In genomic region chr1:55043726-55044125, GRCh38 we compare ENCODE assay signal across 26 cellular contexts. TPM values are rescaled to one million over a fixed set of nuclear protein-coding genes. Genes with fewer than 3 reads are reported as not detected.
A peak's percentile ranks its signal among the peaks of the same experiment; 100 is the strongest.
DNase-seq lines count a peak whose midpoint lies in the region; ATAC-seq, FAIRE-seq and TF ChIP-seq lines count a peak whose summit lies in the region.
"Had no signal": no experiment of that assay in that cellular context is flagged by ENCODE, and none has a peak within 500 bp of the region (broad histone marks: within the 10 kb centered on the region; RNA-seq: fewer than 3 reads in every experiment).

No MANE protein-coding gene starts in this region.

- no peak for TF ChIP-seq EP300 in HepG2 (IDR thresholded peaks at IDR 0.05; ENCODE audit: low read depth in 2 of 2, low read length in 2 of 2)
- no peak for TF ChIP-seq EP300 in HepG2 (CRISPR knock-in tag; IDR thresholded peaks at IDR 0.05; ENCODE audit: borderline replicate concordance)

- 0 out of 2 replicates have a peak, but pooled peaks cover 8% of the 10 kb centered on the region for H3F3A ChIP-seq in GM23338 (replicated peaks; ENCODE audit: low read depth)

- intact Hi-C loops in HepG2 (cut with micrococcal nuclease; ENCODE audit: unreplicated experiment), result no loop called here

- H3K27me3 ChIP-seq in GM23338 (ENCODE audit: insufficient read depth), result peaks cover 18% of the 10 kb centered on the region
- H3K27me3 ChIP-seq in RWPE2 (ENCODE audit: insufficient read depth, poor library complexity, severe bottlenecking), result no peaks in the 10 kb centered on the region
- H3K27me3 ChIP-seq in HepG2 (ENCODE audit: control insufficient read depth in 1 of 2, insufficient read depth in 2 of 2, low read length in 2 of 2), result no peaks in the 10 kb centered on the region
- H3K27me3 ChIP-seq in osteoblast (ENCODE audit: insufficient read depth, low read length), result peaks cover 52% of the 10 kb centered on the region

- H3K4me3 Mint-ChIP-seq in GM23338, result no peak overlapping the region
- H3K4me3 Mint-ChIP-seq: CD4-positive, alpha-beta memory T cell; H9 had no signal

- H3K9me3 ChIP-seq in RWPE2 (ENCODE audit: severe bottlenecking), result no peaks in the 10 kb centered on the region
- no peaks in the 10 kb centered on the region for H3K9me3 ChIP-seq in HepG2 (ENCODE audit: low read length)
- no peaks in the 10 kb centered on the region for H3K9me3 ChIP-seq in osteoblast (ENCODE audit: low read depth, low read length)
- H3K9me3 ChIP-seq: A549 had no signal

- ATAC-seq in GM23338 (no peak), RWPE2 (ENCODE audit: low read depth) (no peak), HepG2 (no peak)
- ATAC-seq: A549, HCT116 had no signal

- no peak for TF ChIP-seq POLR2A in HepG2 (IDR thresholded peaks at IDR 0.05; ENCODE audit: insufficient read depth in 1 of 2, low read depth in 2 of 2, low read length in 2 of 2)

- no peaks in the 10 kb centered on the region for H3K9me3 Mint-ChIP-seq in GM23338
- H3K9me3 Mint-ChIP-seq: H9 had no signal

- no peak overlapping the region for H3K27ac Mint-ChIP-seq in GM23338
- H3K27ac Mint-ChIP-seq: CD4-positive, alpha-beta memory T cell had no signal

- H3K9ac ChIP-seq in HepG2 (ENCODE audit: insufficient read depth, low read depth, low read length), result no peak overlapping the region

- in situ Hi-C loops in HepG2 (cut with HindIII; ENCODE audit: extremely low pct_ligation_motif_present, low pct_unique_long_range_greater_than_20kb), result no loop called here

- CTCF ChIA-PET in HepG2 (lab: Yijun Ruan, JAX; ENCODE audit: low intra/inter-chr PET ratio, low total read pairs), result no interaction called here

- FAIRE-seq in HepG2 (lab: Jason Lieb, UNC), result no peak
- FAIRE-seq: A549, GM12891, GM18507 had no signal

- H2AFZ ChIP-seq in GM23338, result no peak overlapping the region
- no peak overlapping the region for H2AFZ ChIP-seq in HepG2 (ENCODE audit: low read length)
- H2AFZ ChIP-seq in osteoblast (ENCODE audit: low read length), result no peak overlapping the region

- H4K20me1 ChIP-seq in GM23338 (replicated peaks; ENCODE audit: insufficient read depth), result peaks cover 63% of the 10 kb centered on the region
- peaks cover 51% of the 10 kb centered on the region for H4K20me1 ChIP-seq in HepG2 (ENCODE audit: insufficient read depth, low read length)
- H4K20me1 ChIP-seq in osteoblast (ENCODE audit: insufficient read depth, low read length), result no peaks in the 10 kb centered on the region

- DNase-seq in GM23338 (ENCODE audit: low spot score) (no peak), RWPE2 (ENCODE audit: low spot score) (peak; percentile 26), HepG2 (ENCODE audit: low spot score) (no peak), osteoblast (ENCODE audit: insufficient read length, low spot score, missing footprints) (peak; percentile 47), cortex of kidney (lab: John Stamatoyannopoulos, UW) (no peak), T1000 (lab: John Stamatoyannopoulos, UW) (no peak), AG08395 (ENCODE audit: low spot score) (no peak)
- DNase-seq in stimulated activated CD4-positive, alpha-beta T cell treated with anti-CD3 and anti-CD28 coated beads, Interleukin-4, amount 100 ng/mL, for 1 hour, result no peak
- DNase-seq: 8988T; ACHN; C1 segment of cervical spinal cord; Calu3; CD4-positive, alpha-beta memory T cell; COR-L47; DMS53; DMS79 treated with DMSO at 0.1 percent for 48 hours; GF-D8; H9 had no signal

- H3K4me2 ChIP-seq in GM23338 (peak overlapping the region; percentile 94), HepG2 (ENCODE audit: low read depth, low read length) (peak overlapping the region; percentile 94), osteoblast (ENCODE audit: insufficient read depth, low read length) (no peak overlapping the region)
- H3K4me2 ChIP-seq: A549 had no signal

- no peak for TF ChIP-seq RAD21 in HepG2 (CRISPR knock-in tag; IDR thresholded peaks at IDR 0.05)

- no peak overlapping the region for H3K27ac ChIP-seq in GM23338 (ENCODE audit: low read depth)
- H3K27ac ChIP-seq in RWPE2 (ENCODE audit: poor library complexity, severe bottlenecking), result no peak overlapping the region
- no peak overlapping the region for H3K27ac ChIP-seq in HepG2 (ENCODE audit: extremely low read length, insufficient read depth, low read length)
- H3K27ac ChIP-seq in osteoblast (ENCODE audit: low read depth, low read length), result no peak overlapping the region
- H3K27ac ChIP-seq: A549 had no signal

- H3K4me1 ChIP-seq in GM23338 (ENCODE audit: insufficient read depth), result peaks cover 37% of the 10 kb centered on the region
- H3K4me1 ChIP-seq in RWPE2 (ENCODE audit: insufficient read depth, poor library complexity, severe bottlenecking), result peaks cover 21% of the 10 kb centered on the region
- H3K4me1 ChIP-seq in HepG2 (ENCODE audit: insufficient read depth, low read length), result peaks cover 51% of the 10 kb centered on the region
- H3K4me1 ChIP-seq in osteoblast (ENCODE audit: insufficient read depth, low read length), result no peaks in the 10 kb centered on the region

- POLR2A ChIA-PET in HepG2 (lab: Yijun Ruan, JAX), result no interaction called here

- H3K36me3 ChIP-seq in GM23338 (ENCODE audit: insufficient read depth) (peaks cover 42% of the 10 kb centered on the region), RWPE2 (ENCODE audit: low read depth) (peaks cover 77% of the 10 kb centered on the region), HepG2 (replicated peaks in 1 of 2; ENCODE audit: control insufficient read depth in 1 of 2, insufficient read depth in 2 of 2, low read length in 2 of 2) (peaks cover 8 to 46% of the 10 kb centered on the region in 2 experiments), osteoblast (ENCODE audit: insufficient read depth, low read length) (no peaks in the 10 kb centered on the region)

- H3K4me3 ChIP-seq in GM23338, result peak overlapping the region; percentile 91
- H3K4me3 ChIP-seq in RWPE2 (ENCODE audit: severe bottlenecking), result no peak overlapping the region
- H3K4me3 ChIP-seq in HepG2 (replicated peaks in 1 of 3; ENCODE audit: insufficient read depth in 1 of 3, low read depth in 2 of 3, low read length in 3 of 3), result no peak overlapping the region; a peak in 1 of 6 replicates
- no peak overlapping the region for H3K4me3 ChIP-seq in osteoblast (ENCODE audit: insufficient read depth, low read length)
- H3K4me3 ChIP-seq: A549 had no signal

- no peaks in the 10 kb centered on the region for H3K9me2 ChIP-seq in GM23338 (ENCODE audit: insufficient read depth)

- H3K79me2 ChIP-seq in GM23338 (replicated peaks; ENCODE audit: insufficient read depth) (peaks cover 99% of the 10 kb centered on the region), HepG2 (ENCODE audit: insufficient read depth, low read length) (peaks cover 81% of the 10 kb centered on the region), osteoblast (ENCODE audit: insufficient read depth, low read length) (no peaks in the 10 kb centered on the region)

- no TSS peak for BruUV-seq in HepG2 (replicated peaks; lab: Mats Ljungman, UMichigan)

- TF ChIP-seq CTCF in GM23338 (conservative IDR thresholded peaks at IDR 0.05; ENCODE audit: low read depth in 2 of 2) (no peak), RWPE2 (IDR thresholded peaks at IDR 0.05; ENCODE audit: poor library complexity, severe bottlenecking) (no peak), HepG2 (CRISPR knock-in tag; IDR thresholded peaks at IDR 0.05) (no peak), osteoblast (IDR thresholded peaks at IDR 0.05; ENCODE audit: extremely low read depth, low read depth, low read length) (no peak)

- 90% methylated on average over 7 of the region's 9 CpGs for WGBS in HepG2 (ENCODE audit: low lambda C conversion rate)

- peaks cover 34% of the 10 kb centered on the region for H3K36me3 Mint-ChIP-seq in GM23338 (ENCODE audit: low read depth)
- H3K36me3 Mint-ChIP-seq: CD4-positive, alpha-beta memory T cell had no signal

- H3K27me3 Mint-ChIP-seq in GM23338 (ENCODE audit: insufficient read depth, low read depth, poor library complexity), result peaks cover 36% of the 10 kb centered on the region

- H3K4me1 Mint-ChIP-seq in GM23338, result peaks cover 24% of the 10 kb centered on the region

RNA-seq across cellular contexts. Expression of gene PCSK9, which starts 4.4 kb away (rescaled TPM):
- 275 and 327 TPM in 2 replicates for total RNA-seq in GM23338 (2014; rRNA removed; shearing (Covaris generic))
- 77.6 and 78.0 TPM in 2 replicates for polyA plus RNA-seq in GM23338 (2016; fragmentation: Nextera tagmentation; extraction: Ambion mirVana)
- 31.2 and 80.5 TPM in 2 replicates for total RNA-seq in HepG2 (2016; rRNA removed; fragmentation: Illumina TruSeq; extraction: Trizol)
- total RNA-seq in HepG2 (2016; cell fraction: cytosol; rRNA removed; fragmentation: Illumina TruSeq; extraction: Trizol; ENCODE audit: low read depth), result 3.3 and 3.9 TPM in 2 replicates
- 27.3 and 85.1 TPM in 2 replicates for total RNA-seq in HepG2 (2016; cell fraction: insoluble cytoplasmic fraction; rRNA removed; fragmentation: Illumina TruSeq; extraction: Trizol)
- 12.6 and 13.1 TPM in 2 replicates for total RNA-seq in HepG2 (2016; cell fraction: membrane; rRNA removed; fragmentation: Illumina TruSeq; extraction: Trizol)
- 73.8 and 95.4 TPM in 2 replicates for total RNA-seq in HepG2 (2016; cell fraction: nucleus; rRNA removed; fragmentation: Illumina TruSeq; extraction: Trizol)
- polyA plus RNA-seq in HepG2 (2011; rRNA removed), result 33.3 and 80.9 TPM in 2 replicates
- polyA plus RNA-seq in HepG2 (2011; cell fraction: cytosol; rRNA removed), result 36.4 and 38.7 TPM in 2 replicates
- polyA plus RNA-seq in HepG2 (2011; cell fraction: nucleus; rRNA removed), result 62.0 and 98.2 TPM in 2 replicates
- 77.5 and 98.1 TPM in 2 replicates for polyA plus RNA-seq in HepG2 (2012)
- polyA plus RNA-seq in HepG2 (2016; cell fraction: cytosol; fragmentation: Illumina TruSeq; extraction: Trizol; ENCODE audit: low read depth), result 3.3 and 3.7 TPM in 2 replicates
- polyA plus RNA-seq in HepG2 (2016; cell fraction: insoluble cytoplasmic fraction; fragmentation: Illumina TruSeq; extraction: Trizol; ENCODE audit: low read depth), result 24.9 and 30.2 TPM in 2 replicates
- polyA plus RNA-seq in HepG2 (2016; cell fraction: membrane; fragmentation: Illumina TruSeq; extraction: Trizol; ENCODE audit: low read depth), result 6.3 and 7.0 TPM in 2 replicates
- 132 and 143 TPM in 2 replicates for polyA plus RNA-seq in HepG2 (2016; cell fraction: nucleus; fragmentation: Illumina TruSeq; extraction: Trizol; ENCODE audit: insufficient read depth, low read depth)
- polyA minus RNA-seq in HepG2 (2011; rRNA and poly(A)+ RNA removed; ENCODE audit: low replicate concordance), result 63.1 and 66.1 TPM in 2 replicates
- polyA minus RNA-seq in HepG2 (2011; cell fraction: cytosol; rRNA and poly(A)+ RNA removed), result 26.8 and 38.6 TPM in 2 replicates
- 15.3 and 25.5 TPM in 2 replicates for polyA minus RNA-seq in HepG2 (2011; cell fraction: nucleus; rRNA and poly(A)+ RNA removed)
- total RNA-seq in osteoblast, result 3.5 and 6.5 TPM in 2 replicates
- total RNA-seq: CD4-positive, alpha-beta memory T cell; G401 had no signal
- polyA plus RNA-seq: CD4-positive, alpha-beta memory T cell had no signal

RNA-seq across cellular contexts. Expression of gene BSND, which starts 45.0 kb away (rescaled TPM):
- total RNA-seq in GM23338 (2014; rRNA removed; shearing (Covaris generic)), result 0.47 and 1.4 TPM in 2 replicates
- polyA plus RNA-seq in GM23338 (2016; fragmentation: Nextera tagmentation; extraction: Ambion mirVana) (0.50 and 0.55 TPM in 2 replicates), HepG2 (2011; rRNA removed) (0.01 TPM in 1 of 2 replicates, not detected in the other)
- total RNA-seq in HepG2 (2016; rRNA removed; fragmentation: Illumina TruSeq; extraction: Trizol) (not detected in 2 replicates), osteoblast (not detected in 2 replicates)
- not detected in 2 replicates for total RNA-seq in HepG2 (2016; cell fraction: cytosol; rRNA removed; fragmentation: Illumina TruSeq; extraction: Trizol; ENCODE audit: low read depth)
- total RNA-seq in HepG2 (2016; cell fraction: insoluble cytoplasmic fraction; rRNA removed; fragmentation: Illumina TruSeq; extraction: Trizol), result not detected in 2 replicates
- total RNA-seq in HepG2 (2016; cell fraction: membrane; rRNA removed; fragmentation: Illumina TruSeq; extraction: Trizol), result not detected in 2 replicates
- total RNA-seq in HepG2 (2016; cell fraction: nucleus; rRNA removed; fragmentation: Illumina TruSeq; extraction: Trizol), result not detected in 2 replicates
- 0.03 TPM in 1 of 2 replicates, not detected in the other for polyA plus RNA-seq in HepG2 (2011; cell fraction: cytosol; rRNA removed)
- not detected in 2 replicates for polyA plus RNA-seq in HepG2 (2011; cell fraction: nucleus; rRNA removed)
- not detected in 2 replicates for polyA plus RNA-seq in HepG2 (2012)
- not detected in 2 replicates for polyA plus RNA-seq in HepG2 (2016; cell fraction: cytosol; fragmentation: Illumina TruSeq; extraction: Trizol; ENCODE audit: low read depth)
- polyA plus RNA-seq in HepG2 (2016; cell fraction: insoluble cytoplasmic fraction; fragmentation: Illumina TruSeq; extraction: Trizol; ENCODE audit: low read depth), result not detected in 2 replicates
- polyA plus RNA-seq in HepG2 (2016; cell fraction: membrane; fragmentation: Illumina TruSeq; extraction: Trizol; ENCODE audit: low read depth), result not detected in 2 replicates
- not detected in 2 replicates for polyA plus RNA-seq in HepG2 (2016; cell fraction: nucleus; fragmentation: Illumina TruSeq; extraction: Trizol; ENCODE audit: insufficient read depth, low read depth)
- polyA minus RNA-seq in HepG2 (2011; rRNA and poly(A)+ RNA removed; ENCODE audit: low replicate concordance), result not detected in 2 replicates
- polyA minus RNA-seq in HepG2 (2011; cell fraction: cytosol; rRNA and poly(A)+ RNA removed), result not detected in 2 replicates
- polyA minus RNA-seq in HepG2 (2011; cell fraction: nucleus; rRNA and poly(A)+ RNA removed), result not detected in 2 replicates
- total RNA-seq: Calu3; CD4-positive, alpha-beta memory T cell; Daoy; G401; H4 had no signal
- polyA plus RNA-seq: A549; BJ; CD4-positive, alpha-beta memory T cell had no signal

Comparison
In these comparisons a context has a peak if more than half of its experiments do, and no peak if none do; other contexts are left out.
1. DNase-seq: peak in RWPE2 (single experiment) and osteoblast (single experiment); none in GM23338 (single experiment), HepG2 (single experiment), cortex of kidney (single experiment), T1000 (single experiment), AG08395 (single experiment) and stimulated activated CD4-positive, alpha-beta T cell treated with anti-CD3 and anti-CD28 coated beads, Interleukin-4, amount 100 ng/mL, for 1 hour (single experiment).